Comparison of ENCODE assay signal across 29 cellular contexts in genomic region chr11:65849366-65849765, GRCh38. TPM values are rescaled to one million over a fixed set of nuclear protein-coding genes. Genes with fewer than 3 reads are reported as not detected.
A peak's percentile ranks its signal among the peaks of the same experiment; 100 is the strongest.
DNase-seq lines count a peak whose midpoint lies in the region; ATAC-seq, FAIRE-seq and TF ChIP-seq lines count a peak whose summit lies in the region.
"Had no signal": no experiment of that assay in that cellular context is flagged by ENCODE, and none has a peak within 500 bp of the region (broad histone marks: within the 10 kb centered on the region; RNA-seq: fewer than 3 reads in every experiment).

No MANE protein-coding gene starts in this region.

- no peak overlapping the region for H3K23ac ChIP-seq in H1 (ENCODE audit: insufficient read length)

- no peak for TF ChIP-seq RAD21 in H1 (IDR thresholded peaks at IDR 0.05 in 1 of 2, conservative IDR thresholded peaks at IDR 0.05 in 1 of 2; ENCODE audit: low read depth in 2 of 2, low read length in 2 of 2)

- peaks cover 5% of the 10 kb centered on the region; the same call in 1 of the 2 replicates for H3K79me1 ChIP-seq in H1 (ENCODE audit: low read depth, low read length)

- H4K5ac ChIP-seq in H1 (ENCODE audit: insufficient read length, low read depth, low read length) = no peak overlapping the region

- H3K4me1 ChIP-seq in Caco-2 (peaks cover 25% of the 10 kb centered on the region), H1 (replicated peaks in 1 of 4; ENCODE audit: control insufficient read depth in 3 of 4, insufficient read depth in 4 of 4, low read length in 3 of 4) (peaks cover 0 to 4% (median under 1%) of the 10 kb centered on the region in 4 experiments; a peak in 5 of 7 replicates), osteoblast (ENCODE audit: insufficient read depth, low read length) (no peaks in the 10 kb centered on the region)
- H3K4me1 ChIP-seq: ascending aorta, testis, vagina had no signal

- ATAC-seq in HG03280 (IDR thresholded peaks at IDR 0.05; ENCODE audit: unreplicated experiment) = no peak

- FAIRE-seq in HTR-8/SVneo (lab: Jason Lieb, UNC) (peak; percentile 4), H1 (lab: Jason Lieb, UNC) (no peak)
- FAIRE-seq: endothelial cell of umbilical vein had no signal

- no peak overlapping the region for H2BK15ac ChIP-seq in H1 (ENCODE audit: low read length)

- no peaks in the 10 kb centered on the region for H3K23me2 ChIP-seq in H1 (ENCODE audit: low read depth, low read length)

- no peak overlapping the region for H3K9ac ChIP-seq in H1 (replicated peaks in 1 of 4; ENCODE audit: extremely low read depth in 1 of 4, low read depth in 3 of 4, low read length in 3 of 4)

- H4K91ac ChIP-seq in H1 (replicated peaks; ENCODE audit: insufficient read length, low read length) = no peak overlapping the region

- no peak for TF ChIP-seq POLR2A in H1 (IDR thresholded peaks at IDR 0.05; ENCODE audit: control extremely low read depth in 1 of 2, low read depth in 2 of 2, low read length in 2 of 2)

- CTCF ChIA-PET in Caco-2 (lab: Charles Lee) (interaction anchor here (1.2 to 2.9 kb wide), 4 partner anchors 10 to 153 kb away, joined by 3 to 16 read pairs (median 6); partner anchors contain the start of genes BANF1, CCDC85B, EIF1AD and KAT5), H1 (lab: Charles Lee; ENCODE audit: partially characterized antibody) (interaction anchor here (1.0 to 15.2 kb wide), 13 partner anchors 9 to 139 kb away, joined by 3 to 283 read pairs (median 16); partner anchors contain the start of genes AP5B1, CCDC85B, CFL1 and CTSW)

- 86% methylated on average over 8 of the region's 8 CpGs; no CpG with 5 or more reads in 1 of the 2 experiments for WGBS in H1 (ENCODE audit: extremely low coverage in 1 of 2, insufficient coverage in 1 of 2, insufficient read length in 1 of 2, insufficient replicate concordance in 2 of 2, low coverage in 1 of 2, low lambda C conversion rate in 2 of 2, missing lambda C conversion rate in 1 of 2), 2 experiments

- H3K4me2 ChIP-seq in H1 (ENCODE audit: insufficient read depth in 1 of 2, low read depth in 2 of 2, low read length in 2 of 2) = 0 out of 4 replicates have a peak overlapping the region, but pooled peaks of 1 of the 2 experiments have one; percentile 6
- no peak overlapping the region for H3K4me2 ChIP-seq in osteoblast (ENCODE audit: insufficient read depth, low read length)
- H3K4me2 ChIP-seq: smooth muscle cell had no signal

- no peak overlapping the region for H3K27ac ChIP-seq in H1 (ENCODE audit: low read depth, low read length)
- H3K27ac ChIP-seq in osteoblast (ENCODE audit: low read depth, low read length) = no peak overlapping the region
- H3K27ac ChIP-seq: ascending aorta, testis, vagina had no signal

- H3K36me3 ChIP-seq in Caco-2 (ENCODE audit: control insufficient read depth, insufficient read depth, low read length) (peaks cover 7% of the 10 kb centered on the region; the same call in 1 of the 2 replicates), H1 (ENCODE audit: control insufficient read depth in 2 of 4, insufficient read depth in 4 of 4, low read length in 3 of 4) (peaks cover 2 to 15% (median 12%) of the 10 kb centered on the region in 4 experiments), osteoblast (ENCODE audit: insufficient read depth, low read length) (peaks cover 33% of the 10 kb centered on the region)

- no peak overlapping the region for H3K56ac ChIP-seq in H1 (replicated peaks; ENCODE audit: insufficient read length, low read depth, low read length)

- H3K9me3 Mint-ChIP-seq in Caco-2 (ENCODE audit: unreplicated experiment) = no peaks in the 10 kb centered on the region
- peaks cover 0 to 10% (median 8%) of the 10 kb centered on the region in 7 donors for H3K9me3 Mint-ChIP-seq in CD14-positive monocyte
- H3K9me3 Mint-ChIP-seq: CD4-positive, CD25-positive, alpha-beta regulatory T cell; central memory CD8-positive, alpha-beta T cell had no signal

- no peak overlapping the region for H3K18ac ChIP-seq in H1 (ENCODE audit: extremely low read depth, low read length)

- H2BK12ac ChIP-seq in H1 (ENCODE audit: low read depth, low read length) = no peak overlapping the region

- H3K4me3 ChIP-seq in Caco-2 (ENCODE audit: low read depth, low read length) = no peak overlapping the region
- no peak overlapping the region for H3K4me3 ChIP-seq in H1 (ENCODE audit: extremely low read depth in 1 of 4, insufficient read depth in 2 of 4, low read depth in 3 of 4, low read length in 4 of 4)
- H3K4me3 ChIP-seq in osteoblast (ENCODE audit: insufficient read depth, low read length) = no peak overlapping the region
- H3K4me3 ChIP-seq: ascending aorta, smooth muscle cell, testis, vagina had no signal

- no peak overlapping the region for H3K14ac ChIP-seq in H1 (ENCODE audit: insufficient read length)

- H2BK5ac ChIP-seq in H1 (ENCODE audit: low read depth, low read length) = 0 out of 2 replicates have a peak overlapping the region, but pooled peaks have one; percentile 77

- H3K36me3 Mint-ChIP-seq in Caco-2 (ENCODE audit: insufficient read depth, unreplicated experiment) (peaks cover 58% of the 10 kb centered on the region), CD14-positive monocyte (peaks cover 24 to 34% of the 10 kb centered on the region in 2 donors)

- no peak overlapping the region for H2BK120ac ChIP-seq in H1 (replicated peaks; ENCODE audit: low read depth, low read length)

- DNase-seq in Caco-2 (peak in 1 of 2 experiments; percentile 63), HTR-8/SVneo (ENCODE audit: insufficient read length, low spot score) (no peak), H1 (ENCODE audit: low read depth in 1 of 2, low spot score in 2 of 2) (no peak), osteoblast (ENCODE audit: insufficient read length, low spot score, missing footprints) (peak; percentile 79), OCI-M2 (lab: John Stamatoyannopoulos, UW; ENCODE audit: unreplicated experiment) (no peak), CD14-positive monocyte (ENCODE audit: low spot score) (no peak), CD1c-positive myeloid dendritic cell (ENCODE audit: extremely low spot score) (no peak)
- DNase-seq: activated CD4-positive, alpha-beta T cell treated with anti-CD3 and anti-CD28 coated beads for 48 hours; activated CD8-positive, alpha-beta memory T cell treated with anti-CD3 and anti-CD28 coated beads, Interleukin-2, amount 10 ng/mL, durations not matched to agents 7 days and 5 days; CD4-positive, CD25-positive, alpha-beta regulatory T cell; glutamatergic neuron; KG1; MM.1S; NCI-H1417 treated with DMSO at 0.1 percent for 48 hours; NCI-H2107; NCI-H446 treated with DMSO at 0.1 percent for 48 hours; OCI-M1; SHP77 treated with DMSO at 0.1 percent for 48 hours; testis had no signal

- no peak for TF ChIP-seq EP300 in H1 (IDR thresholded peaks at IDR 0.05; ENCODE audit: borderline replicate concordance in 1 of 2, low read depth in 2 of 2, low read length in 2 of 2)

- no peak overlapping the region for H4K8ac ChIP-seq in H1 (ENCODE audit: extremely low read depth, insufficient read depth, low read length)

- H3K9me3 ChIP-seq in Caco-2 = 0 out of 2 replicates have a peak, but pooled peaks cover 3% of the 10 kb centered on the region
- peaks cover 7 to 10% of the 10 kb centered on the region in 2 experiments; a peak in 2 of 4 replicates for H3K9me3 ChIP-seq in H1 (ENCODE audit: insufficient read depth in 2 of 2, low read depth in 1 of 2, low read length in 1 of 2)
- H3K9me3 ChIP-seq in osteoblast (ENCODE audit: low read depth, low read length) = no peaks in the 10 kb centered on the region
- H3K9me3 ChIP-seq: ascending aorta, testis, vagina had no signal

- TF ChIP-seq CTCF in Caco-2 (IDR thresholded peaks at IDR 0.05; ENCODE audit: insufficient read depth in 1 of 2, low read depth in 1 of 2, low read length in 1 of 2, severe bottlenecking in 1 of 2, unreplicated experiment in 1 of 2) (no peak), H1 (IDR thresholded peaks at IDR 0.05; ENCODE audit: control extremely low read depth in 1 of 3, insufficient read depth in 1 of 3, low read depth in 1 of 3, low read length in 3 of 3) (no peak), osteoblast (IDR thresholded peaks at IDR 0.05; ENCODE audit: extremely low read depth, low read depth, low read length) (no peak), CD14-positive monocyte (IDR thresholded peaks at IDR 0.05) (no peak)

- H3K4me1 Mint-ChIP-seq in Caco-2 (ENCODE audit: low read depth, unreplicated experiment) (peaks cover 20% of the 10 kb centered on the region), CD14-positive monocyte (peaks cover 17% of the 10 kb centered on the region)

- H3K27me3 Mint-ChIP-seq in Caco-2 (ENCODE audit: insufficient read depth, unreplicated experiment) (no peaks in the 10 kb centered on the region), CD14-positive monocyte (ENCODE audit: low read depth in 3 of 3) (peaks cover 0 to 5% (median 0%) of the 10 kb centered on the region in 3 donors)
- H3K27me3 Mint-ChIP-seq: activated CD8-positive, alpha-beta memory T cell treated with anti-CD3 and anti-CD28 coated beads, Interleukin-2, amount 10 ng/mL, durations not matched to agents 7 days and 5 days; activated naive CD8-positive, alpha-beta T cell; CD4-positive, CD25-positive, alpha-beta regulatory T cell; central memory CD8-positive, alpha-beta T cell had no signal

- no peak overlapping the region for H2AFZ ChIP-seq in H1 (ENCODE audit: low read length)
- no peak overlapping the region for H2AFZ ChIP-seq in osteoblast (ENCODE audit: low read length)

- H4K20me1 ChIP-seq in H1 (replicated peaks in 1 of 2; ENCODE audit: control insufficient read depth in 1 of 2, insufficient read depth in 2 of 2, low read length in 2 of 2) (peaks cover 9 to 12% of the 10 kb centered on the region in 2 experiments), osteoblast (ENCODE audit: insufficient read depth, low read length) (peaks cover 20% of the 10 kb centered on the region)

- POLR2A ChIA-PET in Caco-2 (lab: Charles Lee) (interaction anchor here (0.6 to 1.8 kb wide), 3 partner anchors 9 to 274 kb away, joined by 4 to 10 read pairs (median 6); partner anchors contain the start of gene CFL1), H1 (lab: Charles Lee; ENCODE audit: partially characterized antibody) (interaction anchor here (1.0 to 38.3 kb wide), 8 partner anchors 11 to 186 kb away, joined by 3 to 1071 read pairs (median 5); partner anchors contain the start of genes CCDC85B, CFL1, CTSW and EFEMP2)

- H3K27me3 ChIP-seq in Caco-2 (replicated peaks; ENCODE audit: control insufficient read depth, insufficient read depth, low read length) = no peaks in the 10 kb centered on the region
- no peaks in the 10 kb centered on the region; a peak in 1 of 7 replicates for H3K27me3 ChIP-seq in H1 (replicated peaks in 1 of 4; ENCODE audit: control insufficient read depth in 3 of 4, extremely low read depth in 1 of 4, insufficient read depth in 3 of 4, low read length in 3 of 4)
- H3K27me3 ChIP-seq in osteoblast (ENCODE audit: insufficient read depth, low read length) = no peaks in the 10 kb centered on the region
- H3K27me3 ChIP-seq: ascending aorta, testis, vagina had no signal

- no peak overlapping the region for H2BK20ac ChIP-seq in H1 (ENCODE audit: low read length)

- no TSS peak for BruUV-seq in Caco-2 (replicated peaks; lab: Mats Ljungman, UMichigan)

- H3K27ac Mint-ChIP-seq in Caco-2 (ENCODE audit: unreplicated experiment) (peak overlapping the region; percentile 59), CD14-positive monocyte (peak overlapping the region in 1 of 7 donors; percentile 3)
- H3K27ac Mint-ChIP-seq: activated CD8-positive, alpha-beta memory T cell treated with anti-CD3 and anti-CD28 coated beads, Interleukin-2, amount 10 ng/mL, durations not matched to agents 7 days and 5 days; activated naive CD8-positive, alpha-beta T cell; activated T-helper 2 cell treated with anti-CD3 and anti-CD28 coated beads, Interferon-gamma antibody, Interleukin-2, Interleukin-4, amounts not matched to agents 10 μg/mL and 5 μg/mL and 100 μg/mL, durations not matched to agents 14 hours and 24 hours and 36 hours; CD4-positive, CD25-positive, alpha-beta regulatory T cell had no signal

- intact Hi-C loops in Caco-2 (cut with micrococcal nuclease; ENCODE audit: unreplicated experiment) = no loop called here
- intact Hi-C loops in CD14-positive monocyte (cut with micrococcal nuclease) = no loop called here

- no peak overlapping the region for H3K4ac ChIP-seq in H1 (replicated peaks; ENCODE audit: insufficient read length, low read depth, low read length)

- H3K4me3 Mint-ChIP-seq in Caco-2 (ENCODE audit: unreplicated experiment) (no peak overlapping the region), CD14-positive monocyte (no peak overlapping the region)
- H3K4me3 Mint-ChIP-seq: activated CD8-positive, alpha-beta memory T cell treated with anti-CD3 and anti-CD28 coated beads, Interleukin-2, amount 10 ng/mL, durations not matched to agents 7 days and 5 days; activated naive CD8-positive, alpha-beta T cell; central memory CD8-positive, alpha-beta T cell had no signal

- peaks cover 0 to 6% of the 10 kb centered on the region in 2 experiments; a peak in 2 of 4 replicates for H3K79me2 ChIP-seq in H1 (ENCODE audit: control insufficient read depth in 1 of 2, insufficient read depth in 2 of 2, low read length in 2 of 2)
- H3K79me2 ChIP-seq in osteoblast (ENCODE audit: insufficient read depth, low read length) = peaks cover 15% of the 10 kb centered on the region

- H2AK5ac ChIP-seq in H1 (ENCODE audit: low read depth, low read length) = no peak overlapping the region

RNA-seq across cellular contexts. Expression of gene CFL1, which starts 8.6 kb away (rescaled TPM):
- total RNA-seq in Caco-2 (2022) (960 and 1,056 TPM in 2 replicates), osteoblast (607 and 704 TPM in 2 replicates)
- 1,252 and 1,270 TPM in 2 replicates for total RNA-seq in H1 (2021; fragmentation: NEBNext Ultra II Directional; extraction: Animal tissue kit (Norgen Biotek cat#: 25700))
- polyA plus RNA-seq in H1 (2011; rRNA removed) (1,365 and 1,809 TPM in 2 replicates), CD14-positive monocyte (1,000 to 10,000 TPM; 1,889 to 2,233 TPM)
- polyA plus RNA-seq in H1 (2011; cell fraction: cytosol; rRNA removed) = 1,336 TPM
- polyA plus RNA-seq in H1 (2011; cell fraction: nucleus; rRNA removed) = 788 TPM
- 1,064 to 1,459 TPM (median 1,329 TPM) in 4 replicates for polyA plus RNA-seq in H1 (2012, experiment 1 of 2)
- polyA plus RNA-seq in H1 (2012, experiment 2 of 2) = 1,254 TPM
- polyA plus RNA-seq in H1 (2013, experiment 1 of 2) = 989 TPM
- polyA plus RNA-seq in H1 (2013, experiment 2 of 2) = 932 TPM
- 1,332 and 1,357 TPM in 2 replicates for polyA minus RNA-seq in H1 (2011; rRNA and poly(A)+ RNA removed)
- polyA minus RNA-seq in H1 (2011; cell fraction: cytosol; rRNA and poly(A)+ RNA removed) = 622 TPM
- 426 TPM for polyA minus RNA-seq in H1 (2011; cell fraction: nucleus; rRNA and poly(A)+ RNA removed)

RNA-seq across cellular contexts. Expression of gene MUS81, which starts 10.9 kb away (rescaled TPM):
- 74.1 and 74.6 TPM in 2 replicates for total RNA-seq in Caco-2 (2022)
- 30.2 and 36.0 TPM in 2 replicates for total RNA-seq in H1 (2021; fragmentation: NEBNext Ultra II Directional; extraction: Animal tissue kit (Norgen Biotek cat#: 25700))
- 31.5 and 44.1 TPM in 2 replicates for polyA plus RNA-seq in H1 (2011; rRNA removed)
- polyA plus RNA-seq in H1 (2011; cell fraction: cytosol; rRNA removed) = 41.8 TPM
- polyA plus RNA-seq in H1 (2011; cell fraction: nucleus; rRNA removed) = 222 TPM
- polyA plus RNA-seq in H1 (2012, experiment 1 of 2) = 30.7 to 47.5 TPM (median 37.9 TPM) in 4 replicates
- polyA plus RNA-seq in H1 (2012, experiment 2 of 2) = 39.0 TPM
- 35.0 TPM for polyA plus RNA-seq in H1 (2013, experiment 1 of 2)
- polyA plus RNA-seq in H1 (2013, experiment 2 of 2) = 32.2 TPM
- 13.3 and 24.3 TPM in 2 replicates for polyA minus RNA-seq in H1 (2011; rRNA and poly(A)+ RNA removed)
- 23.6 TPM for polyA minus RNA-seq in H1 (2011; cell fraction: cytosol; rRNA and poly(A)+ RNA removed)
- polyA minus RNA-seq in H1 (2011; cell fraction: nucleus; rRNA and poly(A)+ RNA removed) = 60.4 TPM
- total RNA-seq in osteoblast = 50.1 and 53.6 TPM in 2 replicates
- polyA plus RNA-seq in CD14-positive monocyte = 10 to 100 TPM; 15.0 to 16.4 TPM

RNA-seq across cellular contexts. Expression of gene SNX32, which starts 15.6 kb away (rescaled TPM):
- not detected in 2 replicates for total RNA-seq in Caco-2 (2022)
- 1.1 and 2.2 TPM in 2 replicates for total RNA-seq in H1 (2021; fragmentation: NEBNext Ultra II Directional; extraction: Animal tissue kit (Norgen Biotek cat#: 25700))
- 0.76 and 1.4 TPM in 2 replicates for polyA plus RNA-seq in H1 (2011; rRNA removed)
- 0.96 TPM for polyA plus RNA-seq in H1 (2011; cell fraction: cytosol; rRNA removed)
- 7.1 TPM for polyA plus RNA-seq in H1 (2011; cell fraction: nucleus; rRNA removed)
- polyA plus RNA-seq in H1 (2012, experiment 1 of 2) = 1.2 to 2.6 TPM (median 2.2 TPM) in 4 replicates
- polyA plus RNA-seq in H1 (2012, experiment 2 of 2) = 1.2 TPM
- 0.61 TPM for polyA plus RNA-seq in H1 (2013, experiment 1 of 2)
- 0.57 TPM for polyA plus RNA-seq in H1 (2013, experiment 2 of 2)
- polyA minus RNA-seq in H1 (2011; rRNA and poly(A)+ RNA removed) = 0.54 and 1.1 TPM in 2 replicates
- not detected for polyA minus RNA-seq in H1 (2011; cell fraction: cytosol; rRNA and poly(A)+ RNA removed)
- 1.6 TPM for polyA minus RNA-seq in H1 (2011; cell fraction: nucleus; rRNA and poly(A)+ RNA removed)
- total RNA-seq in osteoblast = 1.1 and 1.5 TPM in 2 replicates
- under 1 TPM; 0.12 to 0.40 TPM for polyA plus RNA-seq in CD14-positive monocyte
- total RNA-seq: ascending aorta, endothelial cell of umbilical vein, HT-29 had no signal

RNA-seq across cellular contexts. Expression of gene EFEMP2, which starts 23.2 kb away (rescaled TPM):
- total RNA-seq in Caco-2 (2022) (1.3 and 1.4 TPM in 2 replicates), osteoblast (81.6 and 94.8 TPM in 2 replicates)
- 8.8 and 9.7 TPM in 2 replicates for total RNA-seq in H1 (2021; fragmentation: NEBNext Ultra II Directional; extraction: Animal tissue kit (Norgen Biotek cat#: 25700))
- polyA plus RNA-seq in H1 (2011; rRNA removed) (17.2 and 24.2 TPM in 2 replicates), CD14-positive monocyte (under 1 TPM in 1 of 2 donors, not detected in 1; 0.44 TPM)
- polyA plus RNA-seq in H1 (2011; cell fraction: cytosol; rRNA removed) = 16.2 TPM
- 54.9 TPM for polyA plus RNA-seq in H1 (2011; cell fraction: nucleus; rRNA removed)
- 6.4 to 12.6 TPM (median 9.4 TPM) in 4 replicates for polyA plus RNA-seq in H1 (2012, experiment 1 of 2)
- polyA plus RNA-seq in H1 (2012, experiment 2 of 2) = 8.4 TPM
- polyA plus RNA-seq in H1 (2013, experiment 1 of 2) = 14.8 TPM
- 14.3 TPM for polyA plus RNA-seq in H1 (2013, experiment 2 of 2)
- polyA minus RNA-seq in H1 (2011; rRNA and poly(A)+ RNA removed) = 5.3 and 6.1 TPM in 2 replicates
- polyA minus RNA-seq in H1 (2011; cell fraction: cytosol; rRNA and poly(A)+ RNA removed) = 5.7 TPM
- polyA minus RNA-seq in H1 (2011; cell fraction: nucleus; rRNA and poly(A)+ RNA removed) = 17.4 TPM

RNA-seq across cellular contexts. Expression of gene CTSW, which starts 30.3 kb away (rescaled TPM):
- total RNA-seq in Caco-2 (2022) = not detected in 2 replicates
- not detected in 2 replicates for total RNA-seq in H1 (2021; fragmentation: NEBNext Ultra II Directional; extraction: Animal tissue kit (Norgen Biotek cat#: 25700))
- not detected in 2 replicates for polyA plus RNA-seq in H1 (2011; rRNA removed)
- polyA plus RNA-seq in H1 (2011; cell fraction: cytosol; rRNA removed) = not detected
- polyA plus RNA-seq in H1 (2011; cell fraction: nucleus; rRNA removed) = not detected
- polyA plus RNA-seq in H1 (2012, experiment 1 of 2) = not detected in 4 replicates
- not detected for polyA plus RNA-seq in H1 (2012, experiment 2 of 2)
- not detected for polyA plus RNA-seq in H1 (2013, experiment 1 of 2)
- polyA plus RNA-seq in H1 (2013, experiment 2 of 2) = not detected
- not detected in 2 replicates for polyA minus RNA-seq in H1 (2011; rRNA and poly(A)+ RNA removed)
- polyA minus RNA-seq in H1 (2011; cell fraction: cytosol; rRNA and poly(A)+ RNA removed) = not detected
- not detected for polyA minus RNA-seq in H1 (2011; cell fraction: nucleus; rRNA and poly(A)+ RNA removed)
- total RNA-seq in osteoblast = not detected in 2 replicates
- polyA plus RNA-seq in CD14-positive monocyte = 1 to 10 TPM in 1 of 2 donors, under 1 TPM in 1; 0.78 to 1.3 TPM
- total RNA-seq: ascending aorta, endothelial cell of umbilical vein, HT-29, renal cortical epithelial cell, smooth muscle cell had no signal
- polyA plus RNA-seq: endothelial cell of umbilical vein, smooth muscle cell had no signal
